In the genomic region with DNA sequence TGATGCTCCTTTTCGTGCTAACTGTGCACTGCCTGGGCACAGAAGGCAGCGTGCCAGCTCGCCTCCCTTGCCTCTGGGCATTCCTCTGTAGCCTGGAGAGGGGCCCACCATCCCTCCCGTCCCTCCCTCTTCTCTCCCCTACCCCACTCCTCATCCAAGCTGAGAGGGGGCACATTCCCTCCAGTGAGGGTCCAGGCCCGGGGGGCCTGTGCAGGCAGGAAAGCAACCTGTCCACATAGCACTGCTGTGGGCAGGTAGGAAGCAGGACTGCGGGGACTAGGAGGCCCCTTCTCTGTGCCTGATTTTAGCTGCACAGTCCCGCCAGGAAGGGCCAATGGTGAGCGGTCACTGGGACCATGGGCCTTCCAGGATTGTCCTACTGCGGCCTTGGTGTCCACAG, we compare ENCODE assay signal across 39 cellular contexts. TPM values are rescaled to one million over a fixed set of nuclear protein-coding genes. Genes with fewer than 3 reads are reported as not detected.
"Had no signal": no experiment of that assay in that cellular context is flagged by ENCODE, and none has a peak within 500 bp of the region (broad histone marks: within the 10 kb centered on the region; RNA-seq: fewer than 3 reads in every experiment).

No MANE protein-coding gene starts in this region.

- FAIRE-seq: islet of Langerhans, pancreas, small intestine had no signal

- H3K9me3 ChIP-seq: adrenal gland, ascending aorta, gastrocnemius medialis, left lung, lower lobe of right lung, pancreas, prostate gland, sigmoid colon, thyroid gland had no signal

- DNase-seq: activated CD4-positive, alpha-beta memory T cell treated with anti-CD3 and anti-CD28 coated beads for 36 hours; activated CD4-positive, alpha-beta T cell treated with anti-CD3 and anti-CD28 coated beads, Interleukin-2, amount 10 ng/mL, durations not matched to agents 24 days and 14 days; activated CD4-positive, CD25-positive, alpha-beta regulatory T cell treated with anti-CD3 and anti-CD28 coated beads, Interleukin-2, amount 50 U/mL, for 72 hours; activated CD8-positive, alpha-beta memory T cell treated with anti-CD3 and anti-CD28 coated beads, Interleukin-2, amount 50 U/mL, for 4 hours; activated effector memory CD4-positive, alpha-beta T cell treated with anti-CD3 and anti-CD28 coated beads, Interleukin-2, amount 50 U/mL, for 16 hours; activated naive CD4-positive, alpha-beta T cell treated with anti-CD3 and anti-CD28 coated beads for 36 hours; activated naive CD8-positive, alpha-beta T cell treated with anti-CD3 and anti-CD28 coated beads for 36 hours; activated T-cell treated with anti-CD3 and anti-CD28 coated beads, Interleukin-2, amount 50 U/mL, for 1 hour; effector memory CD8-positive, alpha-beta T cell; erythroblast; gastrocnemius medialis; glutamatergic neuron; left lung; lower lobe of right lung; mesenchymal stem cell; nucleus accumbens; pancreas; retina; sigmoid colon; small intestine; stimulated activated CD4-positive, alpha-beta T cell treated with anti-CD3 and anti-CD28 coated beads, Interleukin-1b, Interleukin-23, amount 100 ng/mL, for 48 hours; stimulated activated CD4-positive, alpha-beta T cell treated with anti-CD3 and anti-CD28 coated beads, Interleukin-4, amount 100 ng/mL, for 4 hours; stimulated activated CD8-positive, alpha-beta memory T cell treated with anti-CD3 and anti-CD28 coated beads, Interleukin-4, amount 100 ng/mL, for 48 hours; stimulated activated naive CD8-positive, alpha-beta T cell treated with anti-CD3 and anti-CD28 coated beads, Interleukin-15, amount 100 ng/mL, for 72 hours; substantia nigra; T-helper 17 cell; T1000; thyroid gland; WERI-Rb-1 had no signal

- H3K4me3 ChIP-seq: adrenal gland, ascending aorta, coronary artery, gastrocnemius medialis, left lung, lower lobe of right lung, pancreas, prostate gland, sigmoid colon, thyroid gland had no signal

- H3K27me3 ChIP-seq: adrenal gland, ascending aorta, gastrocnemius medialis, left lung, pancreas, sigmoid colon, thyroid gland had no signal

- H3K27ac ChIP-seq: adrenal gland, ascending aorta, coronary artery, gastrocnemius medialis, left lung, lower lobe of right lung, pancreas, prostate gland, sigmoid colon, thyroid gland, WERI-Rb-1 had no signal

- H3K36me3 ChIP-seq: adrenal gland, ascending aorta, gastrocnemius medialis, left lung, lower lobe of right lung, pancreas, prostate gland, sigmoid colon, thyroid gland, WERI-Rb-1 had no signal

- ATAC-seq: effector memory CD8-positive, alpha-beta T cell; gastrocnemius medialis; left lung; lower lobe of right lung; pancreas; stimulated activated memory B cell treated with anti-CD40 and anti-IgM and Interleukin-4, amounts not matched to agents 10 μg/mL and 1 μg/mL and 100 μg/mL, for 72 hours; stimulated activated naive CD8-positive, alpha-beta T cell treated with anti-CD3 and anti-CD28 coated beads, Interleukin-15, amount 100 ng/mL, for 72 hours; T-helper 17 cell had no signal

- H3K4me1 ChIP-seq: adrenal gland, ascending aorta, left lung, lower lobe of right lung, pancreas, prostate gland, sigmoid colon, thyroid gland had no signal

RNA-seq across cellular contexts. Expression of gene ERVH48-1, which starts 38.7 kb away (rescaled TPM):
- total RNA-seq: activated CD8-positive, alpha-beta memory T cell treated with anti-CD3 and anti-CD28 coated beads for 36 hours; adrenal gland; ascending aorta; cardiac septum; gastrocnemius medialis; left lung; lower lobe of right lung; mucosa of gallbladder; sigmoid colon; T-helper 17 cell; ureter had no signal
- polyA plus RNA-seq: adrenal gland, small intestine had no signal
